Comparison of ENCODE assay signal across 16 cellular contexts in the genomic region with DNA sequence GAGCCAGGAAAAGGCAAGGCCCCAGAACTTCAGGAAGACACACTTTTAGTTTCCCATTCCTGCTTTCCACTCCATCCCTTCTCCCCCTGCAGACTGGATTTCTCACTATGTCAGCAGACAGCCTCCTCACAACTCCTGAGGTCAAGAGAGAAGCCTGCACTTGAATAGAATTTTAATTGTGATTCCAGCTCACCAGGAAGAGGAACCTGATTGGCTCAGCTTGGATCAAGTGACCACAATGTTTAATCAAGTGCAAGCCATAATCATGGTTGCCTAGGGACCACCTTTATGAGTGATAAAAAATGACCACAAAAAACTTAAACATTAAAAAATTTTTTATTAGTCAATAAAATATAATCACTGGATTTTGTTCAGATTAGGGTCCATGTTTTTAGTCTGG.
A peak's percentile ranks its signal among the peaks of the same experiment; 100 is the strongest.
DNase-seq lines count a peak whose midpoint lies in the region; ATAC-seq, FAIRE-seq and TF ChIP-seq lines count a peak whose summit lies in the region.
"Had no signal": no experiment of that assay in that cellular context is flagged by ENCODE, and none has a peak within 500 bp of the region (broad histone marks: within the 10 kb centered on the region; RNA-seq: fewer than 3 reads in every experiment).

No MANE protein-coding gene starts in this region.

- no peak overlapping the region for H3K27ac Mint-ChIP-seq in natural killer cell treated with Interleukin-12 subunit alpha and Interleukin-12 subunit beta and Interleukin-15 and Interleukin-18, amount 100 ng/mL, for 72 hours

- no peak for ATAC-seq in natural killer cell treated with Interleukin-12 subunit alpha and Interleukin-12 subunit beta and Interleukin-15 and Interleukin-18, amount 100 ng/mL, for 72 hours

- intact Hi-C loops in kidney (cut with DNase I) = no loop called here

- H3K9me3 ChIP-seq in kidney (ENCODE audit: control insufficient read depth in 1 of 2, low read length in 2 of 2) = no peaks in the 10 kb centered on the region
- H3K9me3 ChIP-seq: SJSA1 had no signal

- FAIRE-seq in kidney (lab: Jason Lieb, UNC) = no peak

- H3K9me3 Mint-ChIP-seq in natural killer cell treated with Interleukin-12 subunit alpha and Interleukin-12 subunit beta and Interleukin-15 and Interleukin-18, amount 100 ng/mL, for 72 hours = peaks cover 5% of the 10 kb centered on the region

- H3K4me1 ChIP-seq in kidney (ENCODE audit: control insufficient read depth in 1 of 2, insufficient read depth in 1 of 2, low read depth in 1 of 2, low read length in 2 of 2) = no peaks in the 10 kb centered on the region
- H3K4me1 ChIP-seq: SJSA1 had no signal

- no peak overlapping the region for H3K4me3 Mint-ChIP-seq in natural killer cell treated with Interleukin-12 subunit alpha and Interleukin-12 subunit beta and Interleukin-15 and Interleukin-18, amount 100 ng/mL, for 72 hours

- H3K9ac ChIP-seq in kidney (ENCODE audit: low read length in 2 of 2) = no peak overlapping the region

- no peak overlapping the region for H3K4me3 ChIP-seq in kidney (ENCODE audit: low read length in 2 of 2)
- H3K4me3 ChIP-seq: HAP-1, PC-9, SJSA1 had no signal

- H3K27ac ChIP-seq in kidney (ENCODE audit: low read depth in 2 of 2, low read length in 2 of 2) = no peak overlapping the region
- H3K27ac ChIP-seq: HL-60, PC-9, SJSA1 had no signal

- no peaks in the 10 kb centered on the region for H3K36me3 ChIP-seq in kidney (ENCODE audit: control insufficient read depth in 1 of 2, insufficient read depth in 2 of 2, low read length in 2 of 2)
- H3K36me3 ChIP-seq: HAP-1, SJSA1 had no signal

- H3K4me1 Mint-ChIP-seq in natural killer cell treated with Interleukin-12 subunit alpha and Interleukin-12 subunit beta and Interleukin-15 and Interleukin-18, amount 100 ng/mL, for 72 hours (ENCODE audit: low read depth in 2 of 2) = no peaks in the 10 kb centered on the region

- no peak for TF ChIP-seq CTCF in kidney (IDR thresholded peaks at IDR 0.05; ENCODE audit: borderline replicate concordance, extremely low read depth, insufficient read depth)

- H3K36me3 Mint-ChIP-seq in natural killer cell treated with Interleukin-12 subunit alpha and Interleukin-12 subunit beta and Interleukin-15 and Interleukin-18, amount 100 ng/mL, for 72 hours = no peaks in the 10 kb centered on the region

- DNase-seq in DMS153 treated with DMSO at 0.1 percent for 48 hours (lab: John Stamatoyannopoulos, UW; ENCODE audit: unreplicated experiment) (peak; percentile 17), HT-29 (ENCODE audit: low spot score) (peak; percentile 63), SW480 (ENCODE audit: low spot score) (peak; percentile 5), left kidney (ENCODE audit: low read depth, low spot score) (peak; percentile 34), kidney (no peak)
- DNase-seq in effector CD8-positive, alpha-beta T cell (lab: John Stamatoyannopoulos, UW) = no peak
- DNase-seq in natural killer cell treated with Interleukin-12 subunit alpha and Interleukin-12 subunit beta and Interleukin-15 and Interleukin-18, amount 100 ng/mL, for 72 hours (ENCODE audit: low spot score) = no peak
- DNase-seq: COR-L47, NCI-H1417 treated with DMSO at 0.1 percent for 48 hours, NCI-H2029 treated with DMSO at 0.1 percent for 48 hours, NCI-H345, NCI-H526, PC-9 had no signal

- H3K27me3 Mint-ChIP-seq in natural killer cell treated with Interleukin-12 subunit alpha and Interleukin-12 subunit beta and Interleukin-15 and Interleukin-18, amount 100 ng/mL, for 72 hours = peaks cover 0 to 3% of the 10 kb centered on the region in 2 donors

Comparison
In these comparisons a context has a peak if more than half of its experiments do, and no peak if none do; other contexts are left out.
1. DNase-seq: peak in DMS153 treated with DMSO at 0.1 percent for 48 hours (single experiment), HT-29 (single experiment), SW480 (single experiment) and left kidney (single experiment); none in kidney (single experiment), effector CD8-positive, alpha-beta T cell (single experiment) and natural killer cell treated with Interleukin-12 subunit alpha and Interleukin-12 subunit beta and Interleukin-15 and Interleukin-18, amount 100 ng/mL, for 72 hours (single experiment).